Comparison of ENCODE assay signal across 9 cellular contexts in the genomic region with DNA sequence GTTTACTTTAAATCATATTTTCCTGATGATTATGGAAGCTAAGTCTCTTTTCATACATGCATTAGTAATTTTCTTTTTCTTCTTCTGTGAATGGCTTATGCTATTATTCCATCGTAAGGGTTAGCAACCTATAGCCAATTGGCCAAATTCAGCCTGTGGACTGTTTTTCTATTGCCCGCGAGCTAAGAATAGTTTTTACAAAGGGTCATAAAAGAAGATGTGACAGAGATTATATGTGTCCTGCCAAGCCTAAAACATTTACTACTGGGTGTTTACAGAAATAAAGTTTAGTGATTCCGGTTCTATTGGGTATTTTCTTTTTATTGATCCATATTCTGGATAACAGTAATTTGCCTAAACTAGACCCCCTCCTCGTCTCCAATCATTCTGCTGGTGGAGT.
"Had no signal": no experiment of that assay in that cellular context is flagged by ENCODE, and none has a peak within 500 bp of the region (broad histone marks: within the 10 kb centered on the region; RNA-seq: fewer than 3 reads in every experiment).

No MANE protein-coding gene starts in this region.

- H3K27ac ChIP-seq: GM23248, HL-60 had no signal

- H3K4me1 Mint-ChIP-seq: IgD-negative memory B cell had no signal

- DNase-seq: GM23248, GOT3, H7, HFFc6 had no signal

- H3K27ac Mint-ChIP-seq: HFFc6, IgD-negative memory B cell had no signal

- H2AFZ ChIP-seq: GM23248 had no signal

- H3K36me3 Mint-ChIP-seq: IgD-negative memory B cell had no signal

- H3K9ac ChIP-seq: GM23248 had no signal

- H3K4me3 Mint-ChIP-seq: HFFc6, IgD-negative memory B cell had no signal

- ATAC-seq: HCT116, HepG2 had no signal

- H3K4me3 ChIP-seq: GM23248, HAP-1 had no signal

- H3K36me3 ChIP-seq: HAP-1 had no signal
